Comparison of ENCODE assay signal across 11 cellular contexts in the genomic region with DNA sequence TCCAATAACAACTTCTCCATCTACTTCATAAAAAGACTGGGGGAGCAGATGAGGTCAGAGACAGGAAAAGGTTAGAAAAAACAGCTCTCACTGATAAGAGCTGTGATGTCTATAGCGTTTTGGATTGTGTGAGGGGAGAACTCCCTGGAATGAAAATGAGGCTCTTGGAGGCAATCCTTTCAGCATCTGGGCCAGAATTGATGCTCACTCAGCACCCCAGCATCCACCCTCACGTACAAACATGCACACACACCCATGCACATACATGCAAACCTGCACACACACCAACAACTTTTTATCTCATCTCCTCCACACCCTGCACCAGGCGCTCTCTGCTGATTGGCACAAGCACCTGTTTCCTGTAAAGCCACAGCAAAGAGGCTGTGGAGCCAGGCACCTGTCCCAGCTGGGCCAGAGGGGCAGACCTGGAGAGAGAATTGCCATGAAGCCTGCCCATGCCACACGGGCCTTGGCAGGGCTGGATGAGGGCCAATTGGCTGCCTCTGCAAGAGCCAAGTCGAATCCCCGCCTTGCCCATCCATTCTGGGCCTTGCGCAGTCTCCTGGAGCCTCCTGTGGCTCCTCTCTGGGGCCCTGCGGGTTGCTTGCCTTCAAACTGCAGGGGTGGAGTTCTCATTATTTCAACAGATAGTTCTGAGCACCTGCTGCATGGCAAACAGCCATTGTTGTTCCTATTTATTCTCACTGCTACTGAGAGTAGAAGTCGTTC. TPM values are rescaled to one million over a fixed set of nuclear protein-coding genes. Genes with fewer than 3 reads are reported as not detected.
DNase-seq lines count a peak whose midpoint lies in the region; ATAC-seq and TF ChIP-seq lines count a peak whose summit lies in the region.
"Had no signal": no experiment of that assay in that cellular context is flagged by ENCODE, and none has a peak within 500 bp of the region (broad histone marks: within the 10 kb centered on the region; RNA-seq: fewer than 3 reads in every experiment).

No MANE protein-coding gene starts in this region.

- H3K27me3 Mint-ChIP-seq in activated naive CD8-positive, alpha-beta T cell treated with anti-CD3 and anti-CD28 coated beads for 36 hours: no peaks in the 10 kb centered on the region

- no peak for TF ChIP-seq CTCF in Loucy (conservative IDR thresholded peaks at IDR 0.05; ENCODE audit: low read length)
- TF ChIP-seq CTCF in Peyer's patch (IDR thresholded peaks at IDR 0.05): no peak
- TF ChIP-seq CTCF in GM10266 (IDR thresholded peaks at IDR 0.05; ENCODE audit: control insufficient read depth, insufficient read depth, low read depth, missing control alignments): no peak

- peak overlapping the region; percentile 84 for H3K9ac ChIP-seq in Loucy (ENCODE audit: low read depth, low read length, poor library complexity, severe bottlenecking)

- H3K4me1 Mint-ChIP-seq in activated naive CD8-positive, alpha-beta T cell treated with anti-CD3 and anti-CD28 coated beads for 36 hours: peaks cover 71% of the 10 kb centered on the region

- H3K4me1 ChIP-seq in Loucy (ENCODE audit: insufficient read depth, low read length, poor library complexity, severe bottlenecking): peaks cover 70% of the 10 kb centered on the region
- peaks cover 0 to 40% (median 4%) of the 10 kb centered on the region in 4 donors for H3K4me1 ChIP-seq in Peyer's patch

- no peak overlapping the region for H2AFZ ChIP-seq in Loucy (ENCODE audit: low read length)

- H3K27ac ChIP-seq in Peyer's patch (peak overlapping the region; percentile 34 to 73 (median 36)), skin epidermis (peak overlapping the region in 15 of 21 experiments; percentile 1 to 82 (median 55))

- peak; percentile 48 to 67 (median 65) for DNase-seq in Peyer's patch
- DNase-seq in activated naive CD8-positive, alpha-beta T cell treated with anti-CD3 and anti-CD28 coated beads for 36 hours: no peak
- DNase-seq in OCI-M2 (lab: John Stamatoyannopoulos, UW; ENCODE audit: unreplicated experiment): no peak
- DNase-seq in GM10266 (ENCODE audit: extremely low spot score): no peak
- DNase-seq: aorta, IMR-90, kidney glomerular epithelial cell had no signal

- no peaks in the 10 kb centered on the region for H3K79me2 ChIP-seq in Loucy (ENCODE audit: insufficient read depth, low read length)

- peak overlapping the region; percentile 80 for H3K4me2 ChIP-seq in Loucy (ENCODE audit: low read depth, low read length, poor library complexity, severe bottlenecking)

- H3K9me3 ChIP-seq in Loucy (ENCODE audit: insufficient read depth, low read depth, low read length) (no peaks in the 10 kb centered on the region), Peyer's patch (no peaks in the 10 kb centered on the region)

- no peaks in the 10 kb centered on the region for H3K27me3 ChIP-seq in Loucy (ENCODE audit: insufficient read depth, low read length, poor library complexity, severe bottlenecking)
- H3K27me3 ChIP-seq in Peyer's patch: no peaks in the 10 kb centered on the region

- H3K9me3 Mint-ChIP-seq in activated naive CD8-positive, alpha-beta T cell treated with anti-CD3 and anti-CD28 coated beads for 36 hours: no peaks in the 10 kb centered on the region

- H3K27ac Mint-ChIP-seq in activated naive CD8-positive, alpha-beta T cell treated with anti-CD3 and anti-CD28 coated beads for 36 hours: peak overlapping the region; percentile 60

- ATAC-seq in HG02884 (IDR thresholded peaks at IDR 0.05; ENCODE audit: unreplicated experiment) (no peak), GM18519 (IDR thresholded peaks at IDR 0.05; ENCODE audit: low FRiP score, unreplicated experiment) (no peak)

- H4K20me1 ChIP-seq in Loucy (ENCODE audit: insufficient read depth, low read length, poor library complexity, severe bottlenecking): no peaks in the 10 kb centered on the region

- H3K36me3 ChIP-seq in Loucy (ENCODE audit: insufficient read depth, low read length): no peaks in the 10 kb centered on the region
- peaks cover 0 to 11% (median 0%) of the 10 kb centered on the region in 3 donors for H3K36me3 ChIP-seq in Peyer's patch

- peaks cover 52% of the 10 kb centered on the region for H3K36me3 Mint-ChIP-seq in activated naive CD8-positive, alpha-beta T cell treated with anti-CD3 and anti-CD28 coated beads for 36 hours

- H3F3A ChIP-seq in Loucy (ENCODE audit: low read depth): peaks cover 22% of the 10 kb centered on the region

- H3K4me3 ChIP-seq in Loucy (ENCODE audit: low read length, poor library complexity, severe bottlenecking): peak overlapping the region; percentile 58
- H3K4me3 ChIP-seq in Peyer's patch: no peak overlapping the region
- H3K4me3 ChIP-seq in skin epidermis: no peak overlapping the region

- no peaks in the 10 kb centered on the region for H3K9me2 ChIP-seq in Loucy (replicated peaks; ENCODE audit: low read depth, low read length)

- TF ChIP-seq POLR2A in Peyer's patch (IDR thresholded peaks at IDR 0.05): no peak

- H3K4me3 Mint-ChIP-seq in activated naive CD8-positive, alpha-beta T cell treated with anti-CD3 and anti-CD28 coated beads for 36 hours: peak overlapping the region; percentile 32

RNA-seq across cellular contexts. Expression of gene SYNE3, which starts 53.1 kb away (rescaled TPM):
- 10 to 100 TPM in 3 of 4 donors, 1 to 10 TPM in 1; 7.2 to 35.5 (median 13.1) TPM for total RNA-seq in Peyer's patch
- 10 to 100 TPM; 38.0 to 38.8 TPM for total RNA-seq in activated naive CD8-positive, alpha-beta T cell treated with anti-CD3 and anti-CD28 coated beads for 36 hours

Comparison
In these comparisons a context has a peak if more than half of its experiments do, and no peak if none do; other contexts are left out.
1. DNase-seq: peak in Peyer's patch (3 of 3); none in activated naive CD8-positive, alpha-beta T cell treated with anti-CD3 and anti-CD28 coated beads for 36 hours (single experiment), OCI-M2 (single experiment) and GM10266 (single experiment).